In genomic region chr4:128861856-128862518, GRCh38 we compare ENCODE assay signal across 11 cellular contexts. TPM values are rescaled to one million over a fixed set of nuclear protein-coding genes. Genes with fewer than 3 reads are reported as not detected.
A peak's percentile ranks its signal among the peaks of the same experiment; 100 is the strongest.
DNase-seq lines count a peak whose midpoint lies in the region; ATAC-seq and TF ChIP-seq lines count a peak whose summit lies in the region.
"Had no signal": no experiment of that assay in that cellular context is flagged by ENCODE, and none has a peak within 500 bp of the region (broad histone marks: within the 10 kb centered on the region; RNA-seq: fewer than 3 reads in every experiment).

No MANE protein-coding gene starts in this region.

- no peaks in the 10 kb centered on the region for H3K79me2 ChIP-seq in mammary epithelial cell (ENCODE audit: insufficient read depth, low read length)

- TF ChIP-seq CTCF in GM13977 (IDR thresholded peaks at IDR 0.05; ENCODE audit: extremely low read depth, insufficient read depth, missing control alignments) (no peak), mammary epithelial cell (conservative IDR thresholded peaks at IDR 0.05 in 1 of 2, IDR thresholded peaks at IDR 0.05 in 1 of 2; ENCODE audit: extremely low read depth in 1 of 2, insufficient read depth in 1 of 2, low read depth in 1 of 2, low read length in 2 of 2) (no peak)

- no peaks in the 10 kb centered on the region for H3K27me3 ChIP-seq in mammary epithelial cell (ENCODE audit: insufficient read depth, low read length)
- H3K27me3 ChIP-seq: foreskin keratinocyte had no signal

- no peak overlapping the region for H3K4me3 ChIP-seq in mammary epithelial cell (replicated peaks in 1 of 3; ENCODE audit: insufficient read depth in 1 of 3, low read depth in 2 of 3, low read length in 3 of 3)

- 97% methylated on average over 12 of the region's 13 CpGs for WGBS in mammary epithelial cell (ENCODE audit: low coverage, missing lambda C conversion rate)

- intact Hi-C loops in mammary epithelial cell (cut with micrococcal nuclease) = no loop called here

- no peak overlapping the region for H2AFZ ChIP-seq in mammary epithelial cell (ENCODE audit: low read depth, low read length)

- peaks cover 7% of the 10 kb centered on the region for H3K36me3 ChIP-seq in mammary epithelial cell (ENCODE audit: insufficient read depth, low read length)

- CTCF ChIA-PET in mammary epithelial cell (lab: Charles Lee; ENCODE audit: low non-redundant PET) = no interaction called here

- BruUV-seq in mammary epithelial cell (replicated peaks; lab: Mats Ljungman, UMichigan) = no TSS peak

- no peak overlapping the region for H3K27ac ChIP-seq in mammary epithelial cell (ENCODE audit: insufficient read depth, low read depth, low read length)
- H3K27ac ChIP-seq: foreskin keratinocyte had no signal

- ATAC-seq in GM21423 (IDR thresholded peaks at IDR 0.05; ENCODE audit: unreplicated experiment) = peak; percentile 43
- peak; percentile 6 for ATAC-seq in HG03442 (IDR thresholded peaks at IDR 0.05; ENCODE audit: unreplicated experiment)

- in situ Hi-C loops in GM13977 (cut with MboI; ENCODE audit: low pct_unique_long_range_greater_than_20kb, low sequenced_read_pairs, unreplicated experiment) (loop anchor here (10.0 kb wide), 1 partner anchor 47 kb away; no protein-coding TSS in a partner anchor), mammary epithelial cell (cut with MboI; ENCODE audit: low sequenced_read_pairs in 2 of 2) (loop anchor here in 1 of 2 donors (10.0 kb wide), 1 partner anchor 287 kb away; no protein-coding TSS in a partner anchor)

- dilution Hi-C loops in mammary epithelial cell (cut with HindIII; ENCODE audit: low sequenced_read_pairs) = no loop called here

- H3K4me1 ChIP-seq in mammary epithelial cell (ENCODE audit: insufficient read depth, low read length) = no peaks in the 10 kb centered on the region
- H3K4me1 ChIP-seq: foreskin keratinocyte had no signal

- peak; percentile 26 for DNase-seq in GM13977 (ENCODE audit: low spot score)
- DNase-seq in dermis blood vessel endothelial cell = peak; percentile 20
- DNase-seq in mammary epithelial cell = no peak
- no peak for DNase-seq in stimulated activated CD8-positive, alpha-beta memory T cell treated with anti-CD3 and anti-CD28 coated beads, Interleukin-4, amount 100 ng/mL, for 48 hours
- DNase-seq in NCI-H69 (lab: John Stamatoyannopoulos, UW) = no peak
- no peak for DNase-seq in activated gamma-delta T cell (lab: John Stamatoyannopoulos, UW)
- DNase-seq: foreskin keratinocyte, H7, NCI-H1436 treated with DMSO at 0.1 percent for 48 hours had no signal

- no peak overlapping the region for H3K4me2 ChIP-seq in mammary epithelial cell (ENCODE audit: insufficient read depth, low read depth, low read length)

- H3K9me3 ChIP-seq in mammary epithelial cell (replicated peaks; ENCODE audit: insufficient read depth, low read length) = no peaks in the 10 kb centered on the region

- no peaks in the 10 kb centered on the region for H4K20me1 ChIP-seq in mammary epithelial cell (ENCODE audit: insufficient read depth, low read length)

- no peak overlapping the region for H3K9ac ChIP-seq in mammary epithelial cell (ENCODE audit: insufficient read depth, low read length)

RNA-seq across cellular contexts. Expression of gene JADE1, which starts 52.5 kb away (rescaled TPM):
- total RNA-seq in dermis blood vessel endothelial cell (13.8 and 19.5 TPM in 2 replicates), mammary epithelial cell (1 to 10 TPM; 5.0 to 6.0 TPM)
- polyA plus RNA-seq in mammary epithelial cell = 3.3 TPM
- 22.1 TPM for polyA minus RNA-seq in mammary epithelial cell

Comparison
In these comparisons a context has a peak if more than half of its experiments do, and no peak if none do; other contexts are left out.
1. DNase-seq: peak in GM13977 (single experiment) and dermis blood vessel endothelial cell (single experiment); none in mammary epithelial cell (single experiment), stimulated activated CD8-positive, alpha-beta memory T cell treated with anti-CD3 and anti-CD28 coated beads, Interleukin-4, amount 100 ng/mL, for 48 hours (single experiment), NCI-H69 (single experiment) and activated gamma-delta T cell (single experiment).